1 cellular context compared by ENCODE assay signal in the genomic region with DNA sequence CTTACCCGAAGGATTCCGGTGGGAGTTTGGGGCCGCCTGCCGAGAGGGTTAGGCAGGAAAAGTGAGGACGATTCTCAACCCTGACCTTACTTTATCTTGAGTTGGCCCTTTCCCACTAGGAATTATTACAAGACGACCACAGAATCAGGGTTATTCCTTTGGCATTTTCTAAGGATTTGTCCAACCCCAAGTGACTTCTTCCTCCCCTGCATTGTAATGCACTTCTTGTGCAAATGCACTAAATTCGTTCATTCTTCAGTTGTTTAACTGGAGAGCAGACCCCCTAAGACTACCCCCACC.
A peak's percentile ranks its signal among the peaks of the same experiment; 100 is the strongest.
TF ChIP-seq lines count a peak whose summit lies in the region.

No MANE protein-coding gene starts in this region.

TF ChIP-seq in HepG2, 621 proteins besides CTCF, POLR2A, EP300 and RAD21 (continued from another document):
- TF ChIP-seq ZNF10 (CRISPR knock-in tag; IDR thresholded peaks at IDR 0.05; ENCODE audit: borderline replicate concordance, low read depth) (no peak), ZMYM2 (CRISPR knock-in tag; IDR thresholded peaks at IDR 0.05) (no peak), MTF2 (CRISPR knock-in tag; IDR thresholded peaks at IDR 0.05; ENCODE audit: borderline replicate concordance) (no peak), ZFP90 (CRISPR knock-in tag; IDR thresholded peaks at IDR 0.05; ENCODE audit: borderline replicate concordance) (no peak), ASH2L (IDR thresholded peaks at IDR 0.05; ENCODE audit: insufficient read length, low read depth, low read length) (no peak), MIXL1 (CRISPR knock-in tag; IDR thresholded peaks at IDR 0.05) (0 out of 2 replicates have a peak, but pooled peaks have one; percentile 8), MED1 (CRISPR knock-in tag; IDR thresholded peaks at IDR 0.05) (0 out of 2 replicates have a peak, but pooled peaks have one; percentile 8), CBX2 (IDR thresholded peaks at IDR 0.05; ENCODE audit: low read depth, low read length) (no peak), CBX2 (CRISPR knock-in tag; IDR thresholded peaks at IDR 0.05; ENCODE audit: low read depth) (no peak), MTA1 (CRISPR knock-in tag; IDR thresholded peaks at IDR 0.05; ENCODE audit: borderline replicate concordance) (no peak), GPN1 (CRISPR knock-in tag; IDR thresholded peaks at IDR 0.05; ENCODE audit: borderline replicate concordance) (no peak), DR1 (CRISPR knock-in tag; IDR thresholded peaks at IDR 0.05) (no peak), ZNF768 (CRISPR knock-in tag; IDR thresholded peaks at IDR 0.05) (no peak), HNRNPLL (IDR thresholded peaks at IDR 0.05; ENCODE audit: low read depth, low read length, poor library complexity, severe bottlenecking) (no peak), STAG1 (CRISPR knock-in tag; IDR thresholded peaks at IDR 0.05) (peak; percentile 37), NFIB (CRISPR knock-in tag; IDR thresholded peaks at IDR 0.05; ENCODE audit: borderline replicate concordance) (no peak), GABPB1 (CRISPR knock-in tag; IDR thresholded peaks at IDR 0.05) (no peak), ZFP36L1 (CRISPR knock-in tag; IDR thresholded peaks at IDR 0.05) (0 out of 2 replicates have a peak, but pooled peaks have one; percentile 8), KLF13 (CRISPR knock-in tag; IDR thresholded peaks at IDR 0.05) (no peak), HNF4G (IDR thresholded peaks at IDR 0.05; ENCODE audit: borderline replicate concordance, low read depth, low read length) (no peak), HNF4G (CRISPR knock-in tag; IDR thresholded peaks at IDR 0.05; ENCODE audit: borderline replicate concordance, low read depth) (no peak), TOPORS (CRISPR knock-in tag; IDR thresholded peaks at IDR 0.05) (no peak), ZNF879 (CRISPR knock-in tag; IDR thresholded peaks at IDR 0.05) (no peak), ZNF354B (CRISPR knock-in tag; IDR thresholded peaks at IDR 0.05) (no peak)
- TF ChIP-seq, protein P1, sequence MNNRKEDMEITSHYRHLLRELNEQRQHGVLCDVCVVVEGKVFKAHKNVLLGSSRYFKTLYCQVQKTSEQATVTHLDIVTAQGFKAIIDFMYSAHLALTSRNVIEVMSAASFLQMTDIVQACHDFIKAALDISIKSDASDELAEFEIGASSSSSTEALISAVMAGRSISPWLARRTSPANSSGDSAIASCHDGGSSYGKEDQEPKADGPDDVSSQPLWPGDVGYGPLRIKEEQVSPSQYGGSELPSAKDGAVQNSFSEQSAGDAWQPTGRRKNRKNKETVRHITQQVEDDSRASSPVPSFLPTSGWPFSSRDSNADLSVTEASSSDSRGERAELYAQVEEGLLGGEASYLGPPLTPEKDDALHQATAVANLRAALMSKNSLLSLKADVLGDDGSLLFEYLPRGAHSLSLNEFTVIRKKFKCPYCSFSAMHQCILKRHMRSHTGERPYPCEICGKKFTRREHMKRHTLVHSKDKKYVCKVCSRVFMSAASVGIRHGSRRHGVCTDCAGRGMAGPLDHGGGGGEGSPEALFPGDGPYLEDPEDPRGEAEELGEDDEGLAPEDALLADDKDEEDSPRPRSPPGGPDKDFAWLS (CRISPR knock-in tag; IDR thresholded peaks at IDR 0.05; ENCODE audit: borderline replicate concordance), result 0 out of 2 replicates have a peak, but pooled peaks have one; percentile 32
- TF ChIP-seq, protein P2, sequence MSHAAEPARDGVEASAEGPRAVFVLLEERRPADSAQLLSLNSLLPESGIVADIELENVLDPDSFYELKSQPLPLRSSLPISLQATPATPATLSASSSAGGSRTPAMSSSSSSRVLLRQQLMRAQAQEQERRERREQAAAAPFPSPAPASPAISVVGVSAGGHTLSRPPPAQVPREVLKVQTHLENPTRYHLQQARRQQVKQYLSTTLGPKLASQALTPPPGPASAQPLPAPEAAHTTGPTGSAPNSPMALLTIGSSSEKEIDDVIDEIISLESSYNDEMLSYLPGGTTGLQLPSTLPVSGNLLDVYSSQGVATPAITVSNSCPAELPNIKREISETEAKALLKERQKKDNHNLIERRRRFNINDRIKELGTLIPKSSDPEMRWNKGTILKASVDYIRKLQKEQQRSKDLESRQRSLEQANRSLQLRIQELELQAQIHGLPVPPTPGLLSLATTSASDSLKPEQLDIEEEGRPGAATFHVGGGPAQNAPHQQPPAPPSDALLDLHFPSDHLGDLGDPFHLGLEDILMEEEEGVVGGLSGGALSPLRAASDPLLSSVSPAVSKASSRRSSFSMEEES (CRISPR knock-in tag; IDR thresholded peaks at IDR 0.05), result 0 out of 2 replicates have a peak, but pooled peaks have one; percentile 15
- TF ChIP-seq, protein P3, sequence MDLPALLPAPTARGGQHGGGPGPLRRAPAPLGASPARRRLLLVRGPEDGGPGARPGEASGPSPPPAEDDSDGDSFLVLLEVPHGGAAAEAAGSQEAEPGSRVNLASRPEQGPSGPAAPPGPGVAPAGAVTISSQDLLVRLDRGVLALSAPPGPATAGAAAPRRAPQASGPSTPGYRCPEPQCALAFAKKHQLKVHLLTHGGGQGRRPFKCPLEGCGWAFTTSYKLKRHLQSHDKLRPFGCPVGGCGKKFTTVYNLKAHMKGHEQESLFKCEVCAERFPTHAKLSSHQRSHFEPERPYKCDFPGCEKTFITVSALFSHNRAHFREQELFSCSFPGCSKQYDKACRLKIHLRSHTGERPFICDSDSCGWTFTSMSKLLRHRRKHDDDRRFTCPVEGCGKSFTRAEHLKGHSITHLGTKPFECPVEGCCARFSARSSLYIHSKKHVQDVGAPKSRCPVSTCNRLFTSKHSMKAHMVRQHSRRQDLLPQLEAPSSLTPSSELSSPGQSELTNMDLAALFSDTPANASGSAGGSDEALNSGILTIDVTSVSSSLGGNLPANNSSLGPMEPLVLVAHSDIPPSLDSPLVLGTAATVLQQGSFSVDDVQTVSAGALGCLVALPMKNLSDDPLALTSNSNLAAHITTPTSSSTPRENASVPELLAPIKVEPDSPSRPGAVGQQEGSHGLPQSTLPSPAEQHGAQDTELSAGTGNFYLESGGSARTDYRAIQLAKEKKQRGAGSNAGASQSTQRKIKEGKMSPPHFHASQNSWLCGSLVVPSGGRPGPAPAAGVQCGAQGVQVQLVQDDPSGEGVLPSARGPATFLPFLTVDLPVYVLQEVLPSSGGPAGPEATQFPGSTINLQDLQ (CRISPR knock-in tag; IDR thresholded peaks at IDR 0.05), result no peak
